Comparison of ENCODE assay signal across 8 cellular contexts in genomic region chr13:19632915-19633339, GRCh38. TPM values are rescaled to one million over a fixed set of nuclear protein-coding genes. Genes with fewer than 3 reads are reported as not detected.
DNase-seq lines count a peak whose midpoint lies in the region; ATAC-seq, FAIRE-seq and TF ChIP-seq lines count a peak whose summit lies in the region.

No MANE protein-coding gene starts in this region.

- peak overlapping the region; percentile 80 for H3K4me2 ChIP-seq in GM12878 (ENCODE audit: control insufficient read depth, insufficient read depth)
- H3K4me2 ChIP-seq in mesenchymal stem cell (ENCODE audit: low read length, poor library complexity, severe bottlenecking): peak overlapping the region; percentile 59

- peak overlapping the region; percentile 31 to 77 for H3K4ac ChIP-seq in mesenchymal stem cell (ENCODE audit: low read depth in 1 of 2, low read length in 2 of 2)

- H2AK5ac ChIP-seq in mesenchymal stem cell (ENCODE audit: low read length, severe bottlenecking): no peak overlapping the region

- 38% methylated on average over 13 of the region's 13 CpGs for WGBS in GM12878 (ENCODE audit: insufficient coverage, insufficient replicate concordance, low lambda C conversion rate, missing lambda C conversion rate)
- WGBS in mesenchymal stem cell: 27% methylated on average over 9 of the region's 13 CpGs

- H4K20me1 ChIP-seq in GM12878 (ENCODE audit: control insufficient read depth, insufficient read depth): no peaks in the 10 kb centered on the region

- no peak for TF ChIP-seq EP300 in GM12878 (IDR thresholded peaks at IDR 0.05; ENCODE audit: borderline replicate concordance in 1 of 2, control insufficient read depth in 1 of 2, low read depth in 2 of 2, low read length in 2 of 2)

- CTCF ChIA-PET in GM12878 (lab: Yijun Ruan, JAX): interaction anchor here (0.6 to 1.5 kb wide), 7 partner anchors 15 to 465 kb away, joined by 3 to 6 read pairs (median 3); no protein-coding TSS in a partner anchor

- SMC1A ChIA-PET in GM12878 (lab: Charles Lee; ENCODE audit: uncharacterized antibody, unreplicated experiment): interaction anchor here (0.6 to 1.7 kb wide), 6 partner anchors 15 to 1208 kb away, joined by 3 to 5 read pairs (median 3); no protein-coding TSS in a partner anchor

- TF ChIP-seq POLR2A in GM12878 (IDR thresholded peaks at IDR 0.05; ENCODE audit: low read depth, low read length): no peak

- POLR2A ChIA-PET in GM12878 (lab: Charles Lee): interaction anchor here (0.6 to 1.3 kb wide), 5 partner anchors 9 to 148 kb away, joined by 3 to 6 read pairs (median 3); no protein-coding TSS in a partner anchor

- TSS peak; percentile 97 for BruUV-seq in GM12878 (replicated peaks; lab: Mats Ljungman, UMichigan)

- H2BK12ac ChIP-seq in mesenchymal stem cell (ENCODE audit: low read length in 2 of 2): no peak overlapping the region

- peaks cover 8% of the 10 kb centered on the region for H3K4me1 ChIP-seq in ACC112 (ENCODE audit: control insufficient read depth, insufficient read depth, low read length, unreplicated experiment)
- H3K4me1 ChIP-seq in GM12878 (ENCODE audit: control insufficient read depth, insufficient read depth, low read length): no peaks in the 10 kb centered on the region
- H3K4me1 ChIP-seq in mesenchymal stem cell (ENCODE audit: control insufficient read depth, insufficient read depth, low read depth, low read length): peaks cover 5% of the 10 kb centered on the region

- TF ChIP-seq CTCF in GM12878 (IDR thresholded peaks at IDR 0.05 in 2 of 3, conservative IDR thresholded peaks at IDR 0.05 in 1 of 3; ENCODE audit: control insufficient read depth in 2 of 3, extremely low read depth in 1 of 3, insufficient read depth in 1 of 3, low read depth in 3 of 3, low read length in 3 of 3): no peak

- no peak for ATAC-seq in GM12878
- no peak for ATAC-seq in GM21447 (IDR thresholded peaks at IDR 0.05; ENCODE audit: unreplicated experiment)

- RAD21 ChIA-PET in GM12878 (lab: Charles Lee; ENCODE audit: unreplicated experiment): interaction anchor here (1.0 to 2.0 kb wide), 3 partner anchors 31 to 66 kb away, joined by 3 to 11 read pairs (median 4); no protein-coding TSS in a partner anchor

- peak overlapping the region; percentile 84 for H2BK15ac ChIP-seq in mesenchymal stem cell (ENCODE audit: low read depth, poor library complexity, severe bottlenecking)

- H2BK120ac ChIP-seq in mesenchymal stem cell (ENCODE audit: low read depth, low read length): peak overlapping the region; percentile 34

- no peaks in the 10 kb centered on the region for H3K36me3 ChIP-seq in ACC112 (ENCODE audit: insufficient read depth, low read length)
- H3K36me3 ChIP-seq in GM12878 (ENCODE audit: control insufficient read depth in 2 of 2, insufficient read depth in 2 of 2, low read length in 1 of 2): peaks cover 0 to 3% of the 10 kb centered on the region in 2 experiments; a peak in 2 of 4 replicates
- H3K36me3 ChIP-seq in mesenchymal stem cell (ENCODE audit: control insufficient read depth in 1 of 2, insufficient read depth in 2 of 2, low read depth in 1 of 2, low read length in 2 of 2): peaks cover 0 to 4% of the 10 kb centered on the region in 2 experiments

- H3K14ac ChIP-seq in mesenchymal stem cell (ENCODE audit: low read length in 2 of 2): no peak overlapping the region

- no peak for TF ChIP-seq RAD21 in GM12878 (IDR thresholded peaks at IDR 0.05; ENCODE audit: insufficient read depth, low read depth, low read length)

- H3K4me3 ChIP-seq in ACC112 (ENCODE audit: low read depth, low read length) (peak overlapping the region; percentile 96), GM12878 (peak overlapping the region; percentile 52; the same call in 1 of the 2 replicates), mesenchymal stem cell (ENCODE audit: insufficient read depth in 1 of 2, low read depth in 1 of 2, low read length in 2 of 2) (peak overlapping the region; percentile 94 to 98)

- H3K18ac ChIP-seq in mesenchymal stem cell (ENCODE audit: low read depth in 1 of 2, low read length in 2 of 2): peak overlapping the region; percentile 91 to 96

- in situ Hi-C loops in GM12878 (cut with MboI): no loop called here

- H3K9ac ChIP-seq in GM12878 (ENCODE audit: control insufficient read depth, insufficient read depth, low read length): peak overlapping the region; percentile 74
- peak overlapping the region; percentile 89 for H3K9ac ChIP-seq in mesenchymal stem cell (ENCODE audit: low read length)

- H4K8ac ChIP-seq in mesenchymal stem cell (ENCODE audit: low read length): peak overlapping the region; percentile 99

- H2BK5ac ChIP-seq in mesenchymal stem cell (ENCODE audit: low read depth, low read length, poor library complexity, severe bottlenecking): no peak overlapping the region

- FAIRE-seq in GM12878 (lab: Jason Lieb, UNC): no peak

- H3K9me3 ChIP-seq in GM12878 (replicated peaks; ENCODE audit: control insufficient read depth, insufficient read depth, low read length): no peaks in the 10 kb centered on the region; the same call in 2 of the 3 replicates
- H3K9me3 ChIP-seq in mesenchymal stem cell (ENCODE audit: control insufficient read depth, low read length): no peaks in the 10 kb centered on the region

- H3K27ac ChIP-seq in ACC112 (ENCODE audit: low read depth, low read length) (no peak overlapping the region), GM12878 (ENCODE audit: control insufficient read depth, insufficient read depth) (peak overlapping the region; percentile 86), mesenchymal stem cell (ENCODE audit: low read length, poor library complexity, severe bottlenecking) (peak overlapping the region; percentile 1)

- H4K91ac ChIP-seq in mesenchymal stem cell (ENCODE audit: low read length): peak overlapping the region; percentile 92

- no peak overlapping the region for H3K23ac ChIP-seq in mesenchymal stem cell (ENCODE audit: low read length in 2 of 2)

- DNase-seq in HPDE6-E6E7 (ENCODE audit: extremely low spot score) (peak; percentile 3), GM12878 (ENCODE audit: low read depth, low spot score) (no peak), mesenchymal stem cell (no peak), AG08395 (ENCODE audit: low spot score) (no peak), NCI-H2081 treated with DMSO at 0.1 percent for 48 hours (lab: John Stamatoyannopoulos, UW) (no peak)
- no peak for DNase-seq in stimulated activated CD4-positive, alpha-beta T cell treated with anti-CD3 and anti-CD28 coated beads, Interleukin-2, amount 100 ng/mL, for 24 hours

- peaks cover 3% of the 10 kb centered on the region for H3K79me1 ChIP-seq in mesenchymal stem cell (replicated peaks; ENCODE audit: low read length, poor library complexity, severe bottlenecking)

- intact Hi-C loops in GM12878 (cut with micrococcal nuclease; ENCODE audit: unreplicated experiment): loop anchor here (10.0 kb wide), 1 partner anchor 232 kb away; the partner anchor contains the start of gene ZMYM5

- H3K27me3 ChIP-seq in ACC112 (ENCODE audit: insufficient read depth, low read length): no peaks in the 10 kb centered on the region
- H3K27me3 ChIP-seq in GM12878 (replicated peaks in 1 of 2; ENCODE audit: control insufficient read depth in 2 of 2, insufficient read depth in 2 of 2, low read length in 1 of 2): no peaks in the 10 kb centered on the region
- H3K27me3 ChIP-seq in mesenchymal stem cell (ENCODE audit: control insufficient read depth in 1 of 2, insufficient read depth in 1 of 2, low read length in 2 of 2): no peaks in the 10 kb centered on the region

- H3K79me2 ChIP-seq in ACC112 (ENCODE audit: control insufficient read depth, insufficient read depth, low read length, unreplicated experiment) (peaks cover 41% of the 10 kb centered on the region), GM12878 (ENCODE audit: control insufficient read depth, insufficient read depth, low read length) (peaks cover 42% of the 10 kb centered on the region)

- H2AFZ ChIP-seq in ACC112 (ENCODE audit: low read length, unreplicated experiment) (peak overlapping the region; percentile 65), GM12878 (ENCODE audit: control insufficient read depth, low read depth, low read length) (peak overlapping the region; percentile 77), mesenchymal stem cell (ENCODE audit: low read depth, low read length) (peak overlapping the region; percentile 20)

TF ChIP-seq in GM12878, 131 proteins besides CTCF, POLR2A, EP300 and RAD21 (continues in another document):
- TF ChIP-seq ELK1 (IDR thresholded peaks at IDR 0.05; ENCODE audit: low read depth, low read length) (no peak), SMARCA5 (IDR thresholded peaks at IDR 0.05) (no peak), CBFB (IDR thresholded peaks at IDR 0.05; ENCODE audit: low read depth) (no peak), NR2F1 (conservative IDR thresholded peaks at IDR 0.05) (no peak)

RNA-seq across cellular contexts. Expression of gene MPHOSPH8, which starts 0.5 kb away (rescaled TPM):
- 65.9 and 72.3 TPM in 2 replicates for total RNA-seq in GM12878 (2013; cell fraction: nucleolus; rRNA removed)
- total RNA-seq in GM12878 (2014; rRNA removed) (20.1 and 22.1 TPM in 2 replicates), GM12878 (2014; rRNA removed; fragmentation: Illumina TruSeq; extraction: Trizol) (29.3 and 30.3 TPM in 2 replicates), GM12878 (2021) (21.0 and 26.0 TPM in 2 replicates)
- polyA plus RNA-seq in GM12878 (2011; ENCODE audit: low read depth): 21.0 TPM
- polyA plus RNA-seq in GM12878 (2011; rRNA removed) (34.8 and 43.5 TPM in 2 replicates), GM12878 (2014; fragmentation: Illumina TruSeq; extraction: Trizol) (34.2 and 34.9 TPM in 2 replicates), GM12878 (2014; fragmentation: Nextera tagmentation; extraction: Ambion mirVana) (10 to 100 TPM; 16.6 to 29.3 TPM), GM12878 (2014; rRNA removed) (21.6 and 27.7 TPM in 2 replicates), GM12878 (2016; fragmentation: Nextera tagmentation; extraction: Ambion mirVana) (10 to 100 TPM; 15.9 to 17.1 TPM)
- polyA plus RNA-seq in GM12878 (2011; cell fraction: cytosol; rRNA removed): 18.1 and 22.2 TPM in 2 replicates
- polyA plus RNA-seq in GM12878 (2011; cell fraction: nucleus; rRNA removed): 52.9 and 58.7 TPM in 2 replicates
- polyA plus RNA-seq in GM12878 (2012): 36.8 and 41.3 TPM in 2 replicates
- polyA minus RNA-seq in GM12878 (2011; rRNA and poly(A)+ RNA removed): 10.8 and 11.4 TPM in 2 replicates
- polyA minus RNA-seq in GM12878 (2011; cell fraction: cytosol; rRNA and poly(A)+ RNA removed): 4.9 and 7.8 TPM in 2 replicates
- 10.2 and 16.4 TPM in 2 replicates for polyA minus RNA-seq in GM12878 (2011; cell fraction: nucleus; rRNA and poly(A)+ RNA removed)
- polyA plus RNA-seq in mesenchymal stem cell (2013, experiment 1 of 2): 41.4 TPM
- 40.2 TPM for polyA plus RNA-seq in mesenchymal stem cell (2013, experiment 2 of 2)

Comparison
In these comparisons a context has a peak if more than half of its experiments do, and no peak if none do; other contexts are left out.
1. H2AFZ ChIP-seq: peak in every context shown above with its lines; median percentile 77 in GM12878; 65 in ACC112; 20 in mesenchymal stem cell.